ENCODE assay signal across 1 cellular context in genomic region chr19:51473009-51473707, GRCh38.
TF ChIP-seq lines count a peak whose summit lies in the region.

No MANE protein-coding gene starts in this region.

TF ChIP-seq in K562, 482 proteins besides CTCF, POLR2A, EP300 and RAD21 (continued from another document and continues in another):
- TF ChIP-seq CREB3L1 (IDR thresholded peaks at IDR 0.05; ENCODE audit: borderline replicate concordance, low read depth) (no peak), ZNF41 (CRISPR knock-in tag; conservative IDR thresholded peaks at IDR 0.05) (no peak), WHSC1 (IDR thresholded peaks at IDR 0.05; ENCODE audit: low read length) (no peak), RBM17 (IDR thresholded peaks at IDR 0.05; ENCODE audit: borderline replicate concordance, low read depth, low read length) (no peak), PBX2 (CRISPR knock-in tag; IDR thresholded peaks at IDR 0.05; ENCODE audit: low read depth) (no peak), PBX2 (tag; conservative IDR thresholded peaks at IDR 0.05; ENCODE audit: low read depth) (0 out of 2 replicates have a peak, but pooled peaks have one; percentile 14), RFX5 (IDR thresholded peaks at IDR 0.05; ENCODE audit: low read depth, low read length) (no peak), ZNF274 (IDR thresholded peaks at IDR 0.05; ENCODE audit: borderline replicate concordance, low read depth, low read length) (no peak), TCF15 (CRISPR knock-in tag; IDR thresholded peaks at IDR 0.05) (0 out of 2 replicates have a peak, but pooled peaks have one; percentile 54), PATZ1 (CRISPR knock-in tag; IDR thresholded peaks at IDR 0.05; ENCODE audit: borderline replicate concordance) (no peak), STAG1 (CRISPR knock-in tag; IDR thresholded peaks at IDR 0.05; ENCODE audit: borderline replicate concordance) (peak; percentile 22; the same call in 1 of the 2 replicates), ZNF766 (CRISPR knock-in tag; conservative IDR thresholded peaks at IDR 0.05) (0 out of 2 replicates have a peak, but pooled peaks have one; percentile 42), NONO (IDR thresholded peaks at IDR 0.05; ENCODE audit: low read depth in 2 of 2, low read length in 1 of 2) (peak in 1 of 2 experiments; percentile 54; a peak in 1 of 4 replicates), ZNF764 (CRISPR knock-in tag; IDR thresholded peaks at IDR 0.05; ENCODE audit: low read depth) (no peak), TRIM28 (IDR thresholded peaks at IDR 0.05) (no peak), KLF6 (CRISPR knock-in tag; IDR thresholded peaks at IDR 0.05; ENCODE audit: borderline replicate concordance) (no peak), ZNF668 (CRISPR knock-in tag; IDR thresholded peaks at IDR 0.05) (no peak), RBM34 (IDR thresholded peaks at IDR 0.05; ENCODE audit: borderline replicate concordance, insufficient read depth, low read length) (no peak), MAFK (IDR thresholded peaks at IDR 0.05; ENCODE audit: low read length) (no peak), MBD2 (IDR thresholded peaks at IDR 0.05; ENCODE audit: borderline replicate concordance, low read depth) (no peak), ZBTB12 (CRISPR knock-in tag; IDR thresholded peaks at IDR 0.05) (no peak), HDAC1 (IDR thresholded peaks at IDR 0.05) (no peak), ARID2 (IDR thresholded peaks at IDR 0.05) (peak; percentile 93), ZFX (CRISPR knock-in tag; IDR thresholded peaks at IDR 0.05) (no peak), ATF3 (IDR thresholded peaks at IDR 0.05) (no peak), ATF3 (CRISPR knock-in tag; conservative IDR thresholded peaks at IDR 0.05) (0 out of 2 replicates have a peak, but pooled peaks have one; percentile 49), CHD1 (IDR thresholded peaks at IDR 0.05; ENCODE audit: low read length) (no peak), GATAD2A (IDR thresholded peaks at IDR 0.05) (0 out of 2 replicates have a peak, but pooled peaks have one; percentile 46), MXD1 (CRISPR knock-in tag; IDR thresholded peaks at IDR 0.05; ENCODE audit: borderline replicate concordance, poor library complexity, severe bottlenecking) (no peak), NCOA2 (IDR thresholded peaks at IDR 0.05; ENCODE audit: partially characterized antibody in 2 of 2) (no peak), RREB1 (CRISPR knock-in tag; IDR thresholded peaks at IDR 0.05) (peak; percentile 51; the same call in 1 of the 2 replicates), ZNF124 (CRISPR knock-in tag; IDR thresholded peaks at IDR 0.05) (no peak), SAFB (IDR thresholded peaks at IDR 0.05; ENCODE audit: borderline replicate concordance, low read depth, low read length) (no peak), ZNF197 (CRISPR knock-in tag; IDR thresholded peaks at IDR 0.05; ENCODE audit: low read depth) (no peak), RBBP5 (IDR thresholded peaks at IDR 0.05; ENCODE audit: borderline replicate concordance, insufficient read depth, low read length, poor library complexity, severe bottlenecking) (no peak), IRF9 (tag; IDR thresholded peaks at IDR 0.05) (no peak), BRD9 (IDR thresholded peaks at IDR 0.05; ENCODE audit: low read depth, partially characterized antibody) (peak; percentile 67), ZNF134 (CRISPR knock-in tag; conservative IDR thresholded peaks at IDR 0.05) (0 out of 2 replicates have a peak, but pooled peaks have one; percentile 8), SRSF3 (IDR thresholded peaks at IDR 0.05; ENCODE audit: insufficient read depth, low read length) (no peak), PHTF2 (CRISPR knock-in tag; IDR thresholded peaks at IDR 0.05) (no peak), SLC30A9 (CRISPR knock-in tag; IDR thresholded peaks at IDR 0.05) (no peak), DLX4 (CRISPR knock-in tag; IDR thresholded peaks at IDR 0.05) (no peak)
